ENCODE assay signal across 15 cellular contexts in genomic region chr1:155294520-155295182, GRCh38. TPM values are rescaled to one million over a fixed set of nuclear protein-coding genes. Genes with fewer than 3 reads are reported as not detected.
DNase-seq lines count a peak whose midpoint lies in the region; TF ChIP-seq lines count a peak whose summit lies in the region.
"Had no signal": no experiment of that assay in that cellular context is flagged by ENCODE, and none has a peak within 500 bp of the region (broad histone marks: within the 10 kb centered on the region; RNA-seq: fewer than 3 reads in every experiment).

No MANE protein-coding gene starts in this region.

- H3K9me3 Mint-ChIP-seq in T-helper 2 cell treated with Interferon-gamma antibody and Interleukin-4, amounts not matched to agents 5 μg/mL and 100 μg/mL, for 36 hours = no peaks in the 10 kb centered on the region

- H4K20me1 ChIP-seq in MM.1S (ENCODE audit: insufficient read depth, low read length) = no peaks in the 10 kb centered on the region

- H3K4me3 ChIP-seq in coronary artery = peak overlapping the region; percentile 52
- peak overlapping the region; percentile 73 for H3K4me3 ChIP-seq in iPS-20b (ENCODE audit: low read length)
- H3K4me3 ChIP-seq in spleen = peak overlapping the region in 3 of 8 donors; percentile 5 to 26 (median 14)
- H3K4me3 ChIP-seq in MM.1S (ENCODE audit: low read length) = no peak overlapping the region

- peaks cover 11% of the 10 kb centered on the region for H3K4me1 Mint-ChIP-seq in T-helper 2 cell treated with Interferon-gamma antibody and Interleukin-4, amounts not matched to agents 5 μg/mL and 100 μg/mL, for 36 hours (ENCODE audit: low read depth)

- peaks cover 13% of the 10 kb centered on the region for H3F3A ChIP-seq in MM.1S (ENCODE audit: insufficient read depth, low read length)

- no peak overlapping the region for H2AFZ ChIP-seq in MM.1S (ENCODE audit: low read length)

- no peaks in the 10 kb centered on the region for H3K36me3 Mint-ChIP-seq in T-helper 2 cell treated with Interferon-gamma antibody and Interleukin-4, amounts not matched to agents 5 μg/mL and 100 μg/mL, for 36 hours (ENCODE audit: low read depth)
- H3K36me3 Mint-ChIP-seq: CD4-positive, alpha-beta memory T cell had no signal

- WGBS in spleen, 5 donors = 26 to 44% (median 38%) methylated on average over 29 to 46 of the region's 46 CpGs

- H3K4me1 ChIP-seq in iPS-20b (ENCODE audit: insufficient read depth, low read length) (0 out of 2 replicates have a peak, but pooled peaks cover 3% of the 10 kb centered on the region), spleen (peaks cover 0 to 12% (median 3%) of the 10 kb centered on the region in 6 donors), MM.1S (ENCODE audit: low read length) (peaks cover 15% of the 10 kb centered on the region)

- no peaks in the 10 kb centered on the region for H3K79me2 ChIP-seq in MM.1S (ENCODE audit: low read length)

- H3K9ac ChIP-seq in iPS-20b (ENCODE audit: low read depth, low read length) (peak overlapping the region; percentile 76; the same call in 1 of the 2 replicates), MM.1S (ENCODE audit: low read length) (no peak overlapping the region)

- H3K27ac Mint-ChIP-seq in T-helper 2 cell treated with Interferon-gamma antibody and Interleukin-4, amounts not matched to agents 5 μg/mL and 100 μg/mL, for 36 hours = no peak overlapping the region
- H3K27ac Mint-ChIP-seq: CD4-positive, alpha-beta memory T cell had no signal

- H3K36me3 ChIP-seq in iPS-20b (ENCODE audit: insufficient read depth, low read depth, low read length) (no peaks in the 10 kb centered on the region), spleen (no peaks in the 10 kb centered on the region), MM.1S (replicated peaks; ENCODE audit: insufficient read depth, low read length) (no peaks in the 10 kb centered on the region)
- H3K36me3 ChIP-seq: transverse colon had no signal

- H3K27me3 ChIP-seq in iPS-20b (ENCODE audit: insufficient read depth, low read length) (peaks cover 49% of the 10 kb centered on the region), spleen (replicated peaks in 1 of 7) (peaks cover 0 to 44% (median 21%) of the 10 kb centered on the region in 7 donors), MM.1S (replicated peaks; ENCODE audit: insufficient read depth, low read length) (0 out of 2 replicates have a peak, but pooled peaks cover 6% of the 10 kb centered on the region)

- intact Hi-C loops in spleen (cut with DNase I; ENCODE audit: low total_unique reads) = no loop called here

- no peak for TF ChIP-seq POLR2A in spleen (IDR thresholded peaks at IDR 0.05)

- H3K9me3 ChIP-seq in iPS-20b (ENCODE audit: insufficient read depth, low read depth, low read length) = no peaks in the 10 kb centered on the region
- no peaks in the 10 kb centered on the region for H3K9me3 ChIP-seq in spleen
- H3K9me3 ChIP-seq in MM.1S (replicated peaks; ENCODE audit: insufficient read depth, low read length) = no peaks in the 10 kb centered on the region
- H3K9me3 ChIP-seq: transverse colon had no signal

- H3K9me2 ChIP-seq in MM.1S (replicated peaks; ENCODE audit: insufficient read depth, low read length) = no peaks in the 10 kb centered on the region

- TF ChIP-seq CTCF in coronary artery (IDR thresholded peaks at IDR 0.05) (no peak), spleen (IDR thresholded peaks at IDR 0.05 in 8 of 11, conservative IDR thresholded peaks at IDR 0.05 in 3 of 11) (no peak), MM.1S (IDR thresholded peaks at IDR 0.05; ENCODE audit: low read length) (no peak)

- H3K27me3 Mint-ChIP-seq in T-helper 2 cell treated with Interferon-gamma antibody and Interleukin-4, amounts not matched to agents 5 μg/mL and 100 μg/mL, for 36 hours (ENCODE audit: low read depth) = peaks cover 47% of the 10 kb centered on the region

- H3K4me3 Mint-ChIP-seq in T-helper 2 cell treated with Interferon-gamma antibody and Interleukin-4, amounts not matched to agents 5 μg/mL and 100 μg/mL, for 36 hours = peak overlapping the region; percentile 66

- H3K27ac ChIP-seq in coronary artery (no peak overlapping the region), iPS-20b (ENCODE audit: low read length) (no peak overlapping the region), spleen (no peak overlapping the region), MM.1S (ENCODE audit: low read length) (no peak overlapping the region)
- H3K27ac ChIP-seq: transverse colon had no signal

- H3K4me2 ChIP-seq in MM.1S (ENCODE audit: low read depth, low read length) = no peak overlapping the region

- DNase-seq in T-helper 2 cell treated with Interferon-gamma antibody and Interleukin-4, amounts not matched to agents 5 μg/mL and 100 μg/mL, for 36 hours (ENCODE audit: low spot score) = no peak
- no peak for DNase-seq in T-helper 2 cell
- DNase-seq in coronary artery (ENCODE audit: low spot score) = no peak
- DNase-seq in spleen = peak; percentile 68
- DNase-seq in MM.1S = no peak
- no peak for DNase-seq in NCI-H526 treated with DMSO at 0.1 percent for 48 hours (lab: John Stamatoyannopoulos, UW)
- DNase-seq in NCI-H146 treated with DMSO at 0.1 percent for 48 hours (lab: John Stamatoyannopoulos, UW; ENCODE audit: unreplicated experiment) = no peak
- DNase-seq: 8988T; CD4-positive, alpha-beta memory T cell; cortex of kidney; NCI-H2081 treated with DMSO at 0.1 percent for 48 hours; NCI-H82; transverse colon had no signal

RNA-seq across cellular contexts. Expression of gene PKLR, which starts 6.6 kb away (rescaled TPM):
- under 1 TPM in 4 of 7 donors, not detected in 3; 0.22 to 0.74 (median 0.43) TPM for total RNA-seq in spleen
- polyA plus RNA-seq in spleen = under 1 TPM in 1 of 3 donors, not detected in 2; 0.04 TPM
- total RNA-seq: CD4-positive, alpha-beta memory T cell; mesenteric fat pad had no signal
- polyA plus RNA-seq: CD4-positive, alpha-beta memory T cell had no signal

RNA-seq across cellular contexts. Expression of gene FDPS, which starts 14.0 kb away (rescaled TPM):
- 100 to 1,000 TPM in 2 of 7 donors, 10 to 100 TPM in 5; 84.5 to 118 (median 94.5) TPM for total RNA-seq in spleen
- polyA plus RNA-seq in spleen = 100 to 1,000 TPM; 111 to 134 (median 130) TPM

RNA-seq across cellular contexts. Expression of gene HCN3, which starts 17.4 kb away (rescaled TPM):
- 1 to 10 TPM in 6 of 7 donors, under 1 TPM in 1; 0.65 to 3.3 (median 1.9) TPM for total RNA-seq in spleen
- polyA plus RNA-seq in spleen = 1 to 10 TPM in 2 of 3 donors, under 1 TPM in 1; 0.89 to 1.6 (median 1.4) TPM

RNA-seq across cellular contexts. Expression of gene CLK2, which starts 21.3 kb away (rescaled TPM):
- 10 to 100 TPM; 61.0 to 89.9 (median 71.8) TPM for total RNA-seq in spleen
- polyA plus RNA-seq in spleen = 10 to 100 TPM; 38.6 to 82.0 (median 77.4) TPM

RNA-seq across cellular contexts. Expression of gene RUSC1, which starts 26.0 kb away (rescaled TPM):
- total RNA-seq in spleen = 10 to 100 TPM; 11.4 to 21.1 (median 18.0) TPM
- 10 to 100 TPM in 2 of 3 donors, 1 to 10 TPM in 1; 8.5 to 17.3 (median 10.8) TPM for polyA plus RNA-seq in spleen
